ENCODE assay signal across 23 cellular contexts in the genomic region with DNA sequence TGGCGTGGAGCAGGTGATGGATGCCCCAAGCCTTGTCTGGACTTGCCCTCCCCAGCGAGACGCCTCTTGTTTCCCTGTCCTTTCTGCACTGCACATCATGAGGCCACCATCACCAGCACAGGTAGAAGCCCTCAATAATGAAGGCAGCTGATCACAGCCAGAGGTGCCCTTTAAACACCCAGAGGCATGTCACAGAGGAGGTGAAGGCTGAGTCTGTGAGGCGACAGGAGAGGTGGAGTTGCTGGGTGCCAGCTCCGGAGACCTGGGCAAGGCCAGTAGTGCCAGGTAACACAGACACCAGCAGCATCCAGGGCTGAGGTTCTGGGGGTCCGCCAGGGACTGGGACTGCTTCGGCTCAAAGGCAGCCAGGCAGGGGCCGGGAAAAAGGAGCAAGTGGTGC.
"Had no signal": no experiment of that assay in that cellular context is flagged by ENCODE, and none has a peak within 500 bp of the region (broad histone marks: within the 10 kb centered on the region; RNA-seq: fewer than 3 reads in every experiment).

No MANE protein-coding gene starts in this region.

- H3K27me3 Mint-ChIP-seq: activated CD4-positive, alpha-beta T cell treated with anti-CD3 and anti-CD28 coated beads, Interleukin-2, amount 10 ng/mL, durations not matched to agents 7 days and 5 days had no signal

- H3K36me3 Mint-ChIP-seq: activated naive CD4-positive, alpha-beta T cell treated with anti-CD3 and anti-CD28 coated beads, Interleukin-2, amount 50 U/mL, for 24 hours; brain; mesothelial cell of epicardium; natural killer cell had no signal

- H3K27me3 ChIP-seq: foreskin keratinocyte, ovary, testis, uterus had no signal

- H3K4me3 Mint-ChIP-seq: activated CD4-positive, alpha-beta T cell treated with anti-CD3 and anti-CD28 coated beads, Interleukin-2, amount 10 ng/mL, durations not matched to agents 7 days and 5 days; activated naive CD4-positive, alpha-beta T cell treated with anti-CD3 and anti-CD28 coated beads, Interleukin-2, amount 50 U/mL, for 24 hours; brain; mesothelial cell of epicardium; natural killer cell had no signal

- H3K27ac Mint-ChIP-seq: activated CD4-positive, alpha-beta T cell treated with anti-CD3 and anti-CD28 coated beads, Interleukin-2, amount 10 ng/mL, durations not matched to agents 7 days and 5 days; activated naive CD4-positive, alpha-beta T cell treated with anti-CD3 and anti-CD28 coated beads, Interleukin-2, amount 50 U/mL, for 24 hours; mesothelial cell of epicardium; natural killer cell had no signal

- ATAC-seq: activated CD4-positive, CD25-positive, alpha-beta regulatory T cell treated with anti-CD3 and anti-CD28 coated beads, Interleukin-2, amount 50 U/mL, for 24 hours; foreskin keratinocyte; left colon; natural killer cell had no signal

- H3K9me3 ChIP-seq: lower lobe of right lung, ovary, prostate gland, testis, uterus had no signal

- H3K4me1 ChIP-seq: foreskin keratinocyte, lower lobe of right lung, prostate gland, testis, uterus had no signal

- H3K4me1 Mint-ChIP-seq: activated CD4-positive, alpha-beta T cell treated with anti-CD3 and anti-CD28 coated beads, Interleukin-2, amount 10 ng/mL, durations not matched to agents 7 days and 5 days; activated naive CD4-positive, alpha-beta T cell treated with anti-CD3 and anti-CD28 coated beads, Interleukin-2, amount 50 U/mL, for 24 hours; natural killer cell had no signal

- DNase-seq: activated CD4-positive, alpha-beta T cell treated with anti-CD3 and anti-CD28 coated beads, Interleukin-2, amount 10 ng/mL, durations not matched to agents 7 days and 5 days; activated gamma-delta T cell treated with Interleukin-2 at 50 U/mL for 16 hours; activated T-cell treated with anti-CD3 and anti-CD28 coated beads for 4 hours; anterior cingulate cortex; caudate nucleus; dermis blood vessel endothelial cell; effector CD8-positive, alpha-beta T cell; foreskin keratinocyte; left colon; natural killer cell; ovary; stimulated activated CD4-positive, alpha-beta T cell treated with anti-CD3 and anti-CD28 coated beads, Interleukin-4, amount 100 ng/mL, for 1 hour; stimulated activated naive CD4-positive, alpha-beta T cell; testis; trophoblast cell; uterus had no signal

- H3K27ac ChIP-seq: foreskin keratinocyte, lower lobe of right lung, ovary, prostate gland, testis, uterus, VCaP had no signal

- H3K9me3 Mint-ChIP-seq: activated CD4-positive, alpha-beta T cell treated with anti-CD3 and anti-CD28 coated beads, Interleukin-2, amount 10 ng/mL, durations not matched to agents 7 days and 5 days; activated naive CD4-positive, alpha-beta T cell treated with anti-CD3 and anti-CD28 coated beads, Interleukin-2, amount 50 U/mL, for 24 hours; mesothelial cell of epicardium; natural killer cell had no signal

- H3K36me3 ChIP-seq: lower lobe of right lung, ovary, prostate gland, uterus had no signal

- H3K4me3 ChIP-seq: lower lobe of right lung, ovary, prostate gland, testis, uterus had no signal
